8 cellular contexts compared by ENCODE assay signal in genomic region chr4:76213415-76214268, GRCh38. TPM values are rescaled to one million over a fixed set of nuclear protein-coding genes. Genes with fewer than 3 reads are reported as not detected.
DNase-seq lines count a peak whose midpoint lies in the region; ATAC-seq and TF ChIP-seq lines count a peak whose summit lies in the region.

TSS of gene SCARB2 (minus strand) at chr4:76213824. CDS start at chr4:76213543, 281 bp downstream.

- H3K27me3 ChIP-seq in esophagus muscularis mucosa = no peaks in the 10 kb centered on the region

- no peaks in the 10 kb centered on the region for H4K20me1 ChIP-seq in OCI-LY7 (ENCODE audit: insufficient read depth, low read length)

- H3K4me2 ChIP-seq in OCI-LY7 (ENCODE audit: low read length) = peak within 1 kb of the TSS; percentile 47; the same call in 1 of the 2 replicates

- DNase-seq in D341Med (ENCODE audit: low spot score) (peak; percentile 93), HPDE6-E6E7 (ENCODE audit: extremely low spot score) (peak; percentile 82), OCI-LY7 (ENCODE audit: low spot score) (no peak), esophagus muscularis mucosa (ENCODE audit: extremely low spot score) (peak; percentile 93), myocyte (ENCODE audit: low read depth) (peak; percentile 88)
- DNase-seq in activated T-cell treated with anti-CD3 and anti-CD28 coated beads, Interleukin-2, amount 50 U/mL, for 48 hours = peak; percentile 74 to 76
- peak; percentile 70 for DNase-seq in stimulated activated naive B cell treated with anti-CD40 and anti-IgM and Interleukin-4, amounts not matched to agents 10 μg/mL and 1 μg/mL and 100 μg/mL, for 72 hours

- no peaks in the 10 kb centered on the region for H3K9me2 ChIP-seq in OCI-LY7 (ENCODE audit: insufficient read depth, low read length)

- no peak for TF ChIP-seq EP300 in esophagus muscularis mucosa (IDR thresholded peaks at IDR 0.05)

- peak within 1 kb of the TSS; percentile 92 for H3K27ac Mint-ChIP-seq in stimulated activated naive B cell treated with anti-CD40 and anti-IgM and Interleukin-4, amounts not matched to agents 10 μg/mL and 1 μg/mL and 100 μg/mL, for 72 hours

- ATAC-seq in GM19468 (IDR thresholded peaks at IDR 0.05; ENCODE audit: extremely low read depth, unreplicated experiment) = peak; percentile 64
- ATAC-seq in stimulated activated naive B cell treated with anti-CD40 and anti-IgM and Interleukin-4, amounts not matched to agents 10 μg/mL and 1 μg/mL and 100 μg/mL, for 72 hours (replicated peaks) = peak; percentile 75

- TF ChIP-seq CTCF in OCI-LY7 (conservative IDR thresholded peaks at IDR 0.05; ENCODE audit: low read length) = no peak
- TF ChIP-seq CTCF in esophagus muscularis mucosa (IDR thresholded peaks at IDR 0.05) = no peak

- H3K4me3 ChIP-seq in OCI-LY7 (ENCODE audit: low read depth, low read length, poor library complexity, severe bottlenecking) (no peak within 1 kb of the TSS), esophagus muscularis mucosa (peak within 1 kb of the TSS; percentile 78 to 96 (median 88))

- CTCF ChIA-PET in OCI-LY7 (lab: Charles Lee; ENCODE audit: unreplicated experiment) = no interaction called here

- peaks cover 36 to 56% of the 10 kb centered on the region in 2 donors for H3K4me1 Mint-ChIP-seq in stimulated activated naive B cell treated with anti-CD40 and anti-IgM and Interleukin-4, amounts not matched to agents 10 μg/mL and 1 μg/mL and 100 μg/mL, for 72 hours

- no peaks in the 10 kb centered on the region for H3K4me1 ChIP-seq in OCI-LY7 (ENCODE audit: insufficient read depth, low read length, poor library complexity, severe bottlenecking)
- peaks cover 58 to 62% (median 61%) of the 10 kb centered on the region in 4 donors for H3K4me1 ChIP-seq in esophagus muscularis mucosa

- 1% methylated on average over 36 of the region's 99 CpGs for WGBS in esophagus muscularis mucosa

- H3K27me3 Mint-ChIP-seq in stimulated activated naive B cell treated with anti-CD40 and anti-IgM and Interleukin-4, amounts not matched to agents 10 μg/mL and 1 μg/mL and 100 μg/mL, for 72 hours = no peaks in the 10 kb centered on the region

- peak; percentile 83 for TF ChIP-seq POLR2A in esophagus muscularis mucosa (IDR thresholded peaks at IDR 0.05; ENCODE audit: low read depth)

- POLR2A ChIA-PET in OCI-LY7 (lab: Charles Lee) = no interaction called here

- H3K9me3 Mint-ChIP-seq in stimulated activated naive B cell treated with anti-CD40 and anti-IgM and Interleukin-4, amounts not matched to agents 10 μg/mL and 1 μg/mL and 100 μg/mL, for 72 hours = no peaks in the 10 kb centered on the region

- H3K36me3 Mint-ChIP-seq in stimulated activated naive B cell treated with anti-CD40 and anti-IgM and Interleukin-4, amounts not matched to agents 10 μg/mL and 1 μg/mL and 100 μg/mL, for 72 hours = no peaks in the 10 kb centered on the region

- no peak within 1 kb of the TSS for H3K27ac ChIP-seq in OCI-LY7 (ENCODE audit: low read depth, low read length, poor library complexity, severe bottlenecking)
- peak within 1 kb of the TSS; percentile 95 to 99 (median 98) for H3K27ac ChIP-seq in esophagus muscularis mucosa (replicated peaks in 1 of 4)

- BruUV-seq in OCI-LY7 (replicated peaks; lab: Mats Ljungman, UMichigan) = no TSS peak

- intact Hi-C loops in OCI-LY7 (cut with micrococcal nuclease; ENCODE audit: unreplicated experiment) = no loop called here
- intact Hi-C loops in esophagus muscularis mucosa (cut with DNase I) = no loop called here

- no peak within 1 kb of the TSS for H2AFZ ChIP-seq in OCI-LY7 (ENCODE audit: low read length)

- H3K79me2 ChIP-seq in OCI-LY7 (ENCODE audit: insufficient read depth, low read depth, low read length) = no peaks in the 10 kb centered on the region

- peak within 1 kb of the TSS; percentile 89 to 91 for H3K4me3 Mint-ChIP-seq in stimulated activated naive B cell treated with anti-CD40 and anti-IgM and Interleukin-4, amounts not matched to agents 10 μg/mL and 1 μg/mL and 100 μg/mL, for 72 hours

- H3K9me3 ChIP-seq in OCI-LY7 (ENCODE audit: low read length) = no peaks in the 10 kb centered on the region
- H3K9me3 ChIP-seq in esophagus muscularis mucosa = no peaks in the 10 kb centered on the region

- no peaks in the 10 kb centered on the region for H3K36me3 ChIP-seq in OCI-LY7 (ENCODE audit: insufficient read depth, low read length)
- H3K36me3 ChIP-seq in esophagus muscularis mucosa = no peaks in the 10 kb centered on the region

RNA-seq across cellular contexts. Expression of gene SCARB2, which starts in this region (rescaled TPM):
- not detected in 2 replicates for total RNA-seq in OCI-LY7 (2014; rRNA removed; shearing (Covaris generic))
- total RNA-seq in OCI-LY7 (2022) = 0.28 and 1.1 TPM in 2 replicates
- 100 to 1,000 TPM in 2 of 4 donors, 10 to 100 TPM in 2; 89.3 to 118 (median 106) TPM for total RNA-seq in esophagus muscularis mucosa
- total RNA-seq in myocyte = 208 and 216 TPM in 2 replicates
- polyA plus RNA-seq in myocyte (2012) = 140 TPM

Comparison
In these comparisons a context has a peak if more than half of its experiments do, and no peak if none do; other contexts are left out.
1. RNA of gene SCARB2 (total RNA-seq): 208 to 216 TPM in myocyte and 89.3 to 118 TPM in esophagus muscularis mucosa; 0.28 to 1.1 TPM in OCI-LY7; every median in the first group is over 10 times any median in the second.